ENCODE assay signal across 1 cellular context in the genomic region with DNA sequence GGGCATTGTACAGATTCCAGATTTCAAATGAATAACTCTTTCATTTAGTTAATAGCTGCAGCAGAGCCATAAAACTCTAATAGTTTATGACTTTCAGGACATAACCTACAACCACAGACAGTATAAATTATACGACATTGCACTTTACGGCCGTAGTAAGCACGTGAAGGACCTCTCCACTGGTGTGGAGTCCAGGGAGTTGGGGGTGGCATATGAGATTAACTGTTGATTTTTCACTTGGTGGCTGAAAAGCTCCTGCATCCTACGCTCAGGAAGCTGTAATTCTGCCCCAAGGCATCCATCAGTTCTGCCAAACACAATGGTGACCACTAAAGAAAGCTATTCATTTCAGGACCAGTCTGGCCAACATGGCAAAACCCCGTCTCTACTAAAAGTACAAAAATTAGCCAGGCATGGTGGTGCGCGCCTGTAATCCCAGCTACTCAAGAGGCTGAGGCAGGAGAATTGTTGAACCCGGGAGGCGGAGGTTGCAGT.
TF ChIP-seq lines count a peak whose summit lies in the region.

No MANE protein-coding gene starts in this region.

TF ChIP-seq in GM12878, 131 proteins besides CTCF, POLR2A, EP300 and RAD21:
- no peak for TF ChIP-seq CHD2 (IDR thresholded peaks at IDR 0.05; ENCODE audit: borderline replicate concordance, low read depth, low read length)
- TF ChIP-seq ZZZ3 (IDR thresholded peaks at IDR 0.05; ENCODE audit: control insufficient read depth, insufficient read length, low read depth), result no peak
- no peak for TF ChIP-seq IRF4 (IDR thresholded peaks at IDR 0.05; ENCODE audit: low read depth, low read length)
- TF ChIP-seq, protein P1, sequence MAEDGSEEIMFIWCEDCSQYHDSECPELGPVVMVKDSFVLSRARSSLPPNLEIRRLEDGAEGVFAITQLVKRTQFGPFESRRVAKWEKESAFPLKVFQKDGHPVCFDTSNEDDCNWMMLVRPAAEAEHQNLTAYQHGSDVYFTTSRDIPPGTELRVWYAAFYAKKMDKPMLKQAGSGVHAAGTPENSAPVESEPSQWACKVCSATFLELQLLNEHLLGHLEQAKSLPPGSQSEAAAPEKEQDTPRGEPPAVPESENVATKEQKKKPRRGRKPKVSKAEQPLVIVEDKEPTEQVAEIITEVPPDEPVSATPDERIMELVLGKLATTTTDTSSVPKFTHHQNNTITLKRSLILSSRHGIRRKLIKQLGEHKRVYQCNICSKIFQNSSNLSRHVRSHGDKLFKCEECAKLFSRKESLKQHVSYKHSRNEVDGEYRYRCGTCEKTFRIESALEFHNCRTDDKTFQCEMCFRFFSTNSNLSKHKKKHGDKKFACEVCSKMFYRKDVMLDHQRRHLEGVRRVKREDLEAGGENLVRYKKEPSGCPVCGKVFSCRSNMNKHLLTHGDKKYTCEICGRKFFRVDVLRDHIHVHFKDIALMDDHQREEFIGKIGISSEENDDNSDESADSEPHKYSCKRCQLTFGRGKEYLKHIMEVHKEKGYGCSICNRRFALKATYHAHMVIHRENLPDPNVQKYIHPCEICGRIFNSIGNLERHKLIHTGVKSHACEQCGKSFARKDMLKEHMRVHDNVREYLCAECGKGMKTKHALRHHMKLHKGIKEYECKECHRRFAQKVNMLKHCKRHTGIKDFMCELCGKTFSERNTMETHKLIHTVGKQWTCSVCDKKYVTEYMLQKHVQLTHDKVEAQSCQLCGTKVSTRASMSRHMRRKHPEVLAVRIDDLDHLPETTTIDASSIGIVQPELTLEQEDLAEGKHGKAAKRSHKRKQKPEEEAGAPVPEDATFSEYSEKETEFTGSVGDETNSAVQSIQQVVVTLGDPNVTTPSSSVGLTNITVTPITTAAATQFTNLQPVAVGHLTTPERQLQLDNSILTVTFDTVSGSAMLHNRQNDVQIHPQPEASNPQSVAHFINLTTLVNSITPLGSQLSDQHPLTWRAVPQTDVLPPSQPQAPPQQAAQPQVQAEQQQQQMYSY (CRISPR knock-in tag; IDR thresholded peaks at IDR 0.05), result no peak
- TF ChIP-seq ZNF207 (IDR thresholded peaks at IDR 0.05; ENCODE audit: borderline replicate concordance), result no peak
- TF ChIP-seq MXI1 (IDR thresholded peaks at IDR 0.05; ENCODE audit: low read depth, low read length), result no peak
- TF ChIP-seq, protein P2, sequence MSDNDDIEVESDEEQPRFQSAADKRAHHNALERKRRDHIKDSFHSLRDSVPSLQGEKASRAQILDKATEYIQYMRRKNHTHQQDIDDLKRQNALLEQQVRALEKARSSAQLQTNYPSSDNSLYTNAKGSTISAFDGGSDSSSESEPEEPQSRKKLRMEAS (IDR thresholded peaks at IDR 0.05; ENCODE audit: low read depth, low read length), result no peak
- no peak for TF ChIP-seq CHD4 (IDR thresholded peaks at IDR 0.05)
- TF ChIP-seq YBX1 (IDR thresholded peaks at IDR 0.05), result no peak
- TF ChIP-seq CBX3 (IDR thresholded peaks at IDR 0.05; ENCODE audit: borderline replicate concordance, low read depth), result no peak
- TF ChIP-seq LARP7 (IDR thresholded peaks at IDR 0.05), result no peak
- TF ChIP-seq, protein P3, sequence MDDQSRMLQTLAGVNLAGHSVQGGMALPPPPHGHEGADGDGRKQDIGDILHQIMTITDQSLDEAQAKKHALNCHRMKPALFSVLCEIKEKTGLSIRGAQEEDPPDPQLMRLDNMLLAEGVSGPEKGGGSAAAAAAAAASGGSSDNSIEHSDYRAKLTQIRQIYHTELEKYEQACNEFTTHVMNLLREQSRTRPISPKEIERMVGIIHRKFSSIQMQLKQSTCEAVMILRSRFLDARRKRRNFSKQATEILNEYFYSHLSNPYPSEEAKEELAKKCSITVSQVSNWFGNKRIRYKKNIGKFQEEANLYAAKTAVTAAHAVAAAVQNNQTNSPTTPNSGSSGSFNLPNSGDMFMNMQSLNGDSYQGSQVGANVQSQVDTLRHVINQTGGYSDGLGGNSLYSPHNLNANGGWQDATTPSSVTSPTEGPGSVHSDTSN (IDR thresholded peaks at IDR 0.05; ENCODE audit: insufficient replicate concordance, low read depth, low read length), result no peak
- TF ChIP-seq, protein P4, sequence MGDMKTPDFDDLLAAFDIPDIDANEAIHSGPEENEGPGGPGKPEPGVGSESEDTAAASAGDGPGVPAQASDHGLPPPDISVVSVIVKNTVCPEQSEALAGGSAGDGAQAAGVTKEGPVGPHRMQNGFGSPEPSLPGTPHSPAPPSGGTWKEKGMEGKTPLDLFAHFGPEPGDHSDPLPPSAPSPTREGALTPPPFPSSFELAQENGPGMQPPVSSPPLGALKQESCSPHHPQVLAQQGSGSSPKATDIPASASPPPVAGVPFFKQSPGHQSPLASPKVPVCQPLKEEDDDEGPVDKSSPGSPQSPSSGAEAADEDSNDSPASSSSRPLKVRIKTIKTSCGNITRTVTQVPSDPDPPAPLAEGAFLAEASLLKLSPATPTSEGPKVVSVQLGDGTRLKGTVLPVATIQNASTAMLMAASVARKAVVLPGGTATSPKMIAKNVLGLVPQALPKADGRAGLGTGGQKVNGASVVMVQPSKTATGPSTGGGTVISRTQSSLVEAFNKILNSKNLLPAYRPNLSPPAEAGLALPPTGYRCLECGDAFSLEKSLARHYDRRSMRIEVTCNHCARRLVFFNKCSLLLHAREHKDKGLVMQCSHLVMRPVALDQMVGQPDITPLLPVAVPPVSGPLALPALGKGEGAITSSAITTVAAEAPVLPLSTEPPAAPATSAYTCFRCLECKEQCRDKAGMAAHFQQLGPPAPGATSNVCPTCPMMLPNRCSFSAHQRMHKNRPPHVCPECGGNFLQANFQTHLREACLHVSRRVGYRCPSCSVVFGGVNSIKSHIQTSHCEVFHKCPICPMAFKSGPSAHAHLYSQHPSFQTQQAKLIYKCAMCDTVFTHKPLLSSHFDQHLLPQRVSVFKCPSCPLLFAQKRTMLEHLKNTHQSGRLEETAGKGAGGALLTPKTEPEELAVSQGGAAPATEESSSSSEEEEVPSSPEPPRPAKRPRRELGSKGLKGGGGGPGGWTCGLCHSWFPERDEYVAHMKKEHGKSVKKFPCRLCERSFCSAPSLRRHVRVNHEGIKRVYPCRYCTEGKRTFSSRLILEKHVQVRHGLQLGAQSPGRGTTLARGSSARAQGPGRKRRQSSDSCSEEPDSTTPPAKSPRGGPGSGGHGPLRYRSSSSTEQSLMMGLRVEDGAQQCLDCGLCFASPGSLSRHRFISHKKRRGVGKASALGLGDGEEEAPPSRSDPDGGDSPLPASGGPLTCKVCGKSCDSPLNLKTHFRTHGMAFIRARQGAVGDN (IDR thresholded peaks at IDR 0.05), result no peak
- TF ChIP-seq EGR1 (IDR thresholded peaks at IDR 0.05; ENCODE audit: borderline replicate concordance in 1 of 2, low read depth in 2 of 2, low read length in 2 of 2), result no peak
- TF ChIP-seq TCF7 (IDR thresholded peaks at IDR 0.05; ENCODE audit: borderline replicate concordance), result no peak
- TF ChIP-seq ATF7 (IDR thresholded peaks at IDR 0.05; ENCODE audit: low read depth), result no peak
- no peak for TF ChIP-seq HCFC1 (IDR thresholded peaks at IDR 0.05; ENCODE audit: low read length)
